ENCODE assay signal across 9 cellular contexts in genomic region chr7:69564454-69565417, GRCh38. TPM values are rescaled to one million over a fixed set of nuclear protein-coding genes. Genes with fewer than 3 reads are reported as not detected.
DNase-seq lines count a peak whose midpoint lies in the region; ATAC-seq and TF ChIP-seq lines count a peak whose summit lies in the region.
"Had no signal": no experiment of that assay in that cellular context is flagged by ENCODE, and none has a peak within 500 bp of the region (broad histone marks: within the 10 kb centered on the region; RNA-seq: fewer than 3 reads in every experiment).

No MANE protein-coding gene starts in this region.

- TF ChIP-seq CTCF in cardiac muscle cell (IDR thresholded peaks at IDR 0.05; ENCODE audit: low read depth, low read length) (no peak), left ventricle myocardium inferior (IDR thresholded peaks at IDR 0.05; ENCODE audit: borderline replicate concordance) (no peak), coronary artery (IDR thresholded peaks at IDR 0.05) (no peak)

- H3K4me3 ChIP-seq in cardiac muscle cell, result no peak overlapping the region
- H3K4me3 ChIP-seq in left ventricle myocardium inferior, result no peak overlapping the region
- H3K4me3 ChIP-seq in coronary artery, result no peak overlapping the region
- H3K4me3 ChIP-seq: mucosa of descending colon had no signal

- intact Hi-C loops in left ventricle myocardium inferior (cut with micrococcal nuclease), result no loop called here

- DNase-seq in cardiac muscle cell (ENCODE audit: low read depth in 1 of 2, low spot score in 1 of 2) (peak; percentile 63 to 86), left ventricle myocardium inferior (no peak), NCI-H1694 treated with DMSO at 0.1 percent for 48 hours (lab: John Stamatoyannopoulos, UW) (peak; percentile 92), brain pericyte (ENCODE audit: low read depth, low spot score) (peak; percentile 34), retina (peak; percentile 34), coronary artery (ENCODE audit: low spot score) (no peak)
- DNase-seq in activated CD4-positive, alpha-beta T cell treated with anti-CD3 and anti-CD28 coated beads, Interleukin-2, amount 50 U/mL, for 1 hour, result no peak

- ATAC-seq in GM21515 (IDR thresholded peaks at IDR 0.05; ENCODE audit: unreplicated experiment), result no peak
- ATAC-seq: mucosa of descending colon had no signal

- H3K4me1 ChIP-seq in cardiac muscle cell (ENCODE audit: low read depth), result no peaks in the 10 kb centered on the region
- H3K4me1 ChIP-seq in left ventricle myocardium inferior, result peaks cover 11% of the 10 kb centered on the region

- H3K36me3 ChIP-seq in cardiac muscle cell, result no peaks in the 10 kb centered on the region
- H3K36me3 ChIP-seq in left ventricle myocardium inferior, result no peaks in the 10 kb centered on the region

- no peak overlapping the region for H3K27ac ChIP-seq in cardiac muscle cell
- H3K27ac ChIP-seq in left ventricle myocardium inferior (replicated peaks), result no peak overlapping the region
- H3K27ac ChIP-seq in coronary artery, result no peak overlapping the region

- H3K27me3 ChIP-seq in cardiac muscle cell, result no peaks in the 10 kb centered on the region
- peaks cover 70% of the 10 kb centered on the region for H3K27me3 ChIP-seq in left ventricle myocardium inferior (ENCODE audit: low read depth)

- H3K9me3 ChIP-seq in cardiac muscle cell (ENCODE audit: low read depth) (no peaks in the 10 kb centered on the region), left ventricle myocardium inferior (replicated peaks) (no peaks in the 10 kb centered on the region)
- H3K9me3 ChIP-seq: mucosa of descending colon had no signal

RNA-seq across cellular contexts. Expression of gene AUTS2, which starts 33.5 kb away (rescaled TPM):
- total RNA-seq in cardiac muscle cell, result 22.6 and 45.5 TPM in 2 replicates
- 41.0 and 50.1 TPM in 2 replicates for polyA plus RNA-seq in cardiac muscle cell
- total RNA-seq in left ventricle myocardium inferior, result 10.5 TPM

Comparison
In these comparisons a context has a peak if more than half of its experiments do, and no peak if none do; other contexts are left out.
1. DNase-seq: peak in cardiac muscle cell (2 of 2), NCI-H1694 treated with DMSO at 0.1 percent for 48 hours (single experiment), brain pericyte (single experiment) and retina (single experiment); none in left ventricle myocardium inferior (single experiment), coronary artery (single experiment) and activated CD4-positive, alpha-beta T cell treated with anti-CD3 and anti-CD28 coated beads, Interleukin-2, amount 50 U/mL, for 1 hour (single experiment).